11 cellular contexts compared by ENCODE assay signal in genomic region chr17:68381076-68381900, GRCh38.
DNase-seq lines count a peak whose midpoint lies in the region; ATAC-seq lines count a peak whose summit lies in the region.
"Had no signal": no experiment of that assay in that cellular context is flagged by ENCODE, and none has a peak within 500 bp of the region (broad histone marks: within the 10 kb centered on the region; RNA-seq: fewer than 3 reads in every experiment).

No MANE protein-coding gene starts in this region.

- POLR2A ChIA-PET in activated CD4-positive, alpha-beta T cell treated with anti-CD3 and anti-CD28 coated beads for 36 hours (lab: Charles Lee) = no interaction called here
- POLR2A ChIA-PET in activated CD4-positive, alpha-beta T cell treated with anti-CD3 and anti-CD28 coated beads, Interleukin-2, amount 10 ng/mL, durations not matched to agents 7 days and 5 days (lab: Charles Lee) = no interaction called here

- CTCF ChIA-PET in activated CD4-positive, alpha-beta T cell treated with anti-CD3 and anti-CD28 coated beads for 36 hours (lab: Charles Lee) = interaction anchor here (1.1 to 2.3 kb wide), 2 partner anchors 24 to 55 kb away, joined by 3 to 7 read pairs; no protein-coding TSS in a partner anchor
- CTCF ChIA-PET in activated CD4-positive, alpha-beta T cell treated with anti-CD3 and anti-CD28 coated beads, Interleukin-2, amount 10 ng/mL, durations not matched to agents 7 days and 5 days (lab: Charles Lee) = interaction anchor here (1.6 to 1.9 kb wide), 3 partner anchors 17 to 47 kb away, joined by 3 to 5 read pairs (median 4); no protein-coding TSS in a partner anchor

- H3K4me3 Mint-ChIP-seq in activated CD4-positive, alpha-beta T cell treated with anti-CD3 and anti-CD28 coated beads for 36 hours = no peak overlapping the region
- H3K4me3 Mint-ChIP-seq in activated CD4-positive, alpha-beta T cell treated with anti-CD3 and anti-CD28 coated beads, Interleukin-2, amount 10 ng/mL, durations not matched to agents 7 days and 5 days = no peak overlapping the region
- H3K4me3 Mint-ChIP-seq: activated CD4-positive, alpha-beta T cell treated with anti-CD3 and anti-CD28 coated beads, Interleukin-2, amount 10 ng/mL, durations not matched to agents 24 days and 14 days had no signal

- H3K27ac Mint-ChIP-seq in activated CD4-positive, alpha-beta T cell treated with anti-CD3 and anti-CD28 coated beads for 36 hours = peak overlapping the region; percentile 17
- H3K27ac Mint-ChIP-seq in activated CD4-positive, alpha-beta T cell treated with anti-CD3 and anti-CD28 coated beads, Interleukin-2, amount 10 ng/mL, durations not matched to agents 7 days and 5 days = no peak overlapping the region
- H3K27ac Mint-ChIP-seq: activated CD4-positive, alpha-beta T cell treated with anti-CD3 and anti-CD28 coated beads, Interleukin-2, amount 10 ng/mL, durations not matched to agents 24 days and 14 days had no signal

- H3K27ac ChIP-seq in epithelial cell of prostate = no peak overlapping the region

- H3K27me3 Mint-ChIP-seq in activated CD4-positive, alpha-beta T cell treated with anti-CD3 and anti-CD28 coated beads for 36 hours = no peaks in the 10 kb centered on the region
- H3K27me3 Mint-ChIP-seq in activated CD4-positive, alpha-beta T cell treated with anti-CD3 and anti-CD28 coated beads, Interleukin-2, amount 10 ng/mL, durations not matched to agents 7 days and 5 days = no peaks in the 10 kb centered on the region
- H3K27me3 Mint-ChIP-seq: activated CD4-positive, alpha-beta T cell treated with anti-CD3 and anti-CD28 coated beads, Interleukin-2, amount 10 ng/mL, durations not matched to agents 24 days and 14 days had no signal

- peak; percentile 44 for DNase-seq in activated CD4-positive, alpha-beta T cell treated with anti-CD3 and anti-CD28 coated beads for 36 hours
- no peak for DNase-seq in activated CD4-positive, alpha-beta T cell treated with anti-CD3 and anti-CD28 coated beads, Interleukin-2, amount 10 ng/mL, durations not matched to agents 7 days and 5 days
- DNase-seq in NCI-H226 (peak; percentile 10), epithelial cell of prostate (ENCODE audit: low read depth, low spot score) (peak; percentile 3), UCSD-AML1 (lab: John Stamatoyannopoulos, UW; ENCODE audit: unreplicated experiment) (no peak), SIG-M5 (lab: John Stamatoyannopoulos, UW) (no peak)
- DNase-seq in stimulated activated CD8-positive, alpha-beta memory T cell treated with anti-CD3 and anti-CD28 coated beads, Interleukin-4, amount 100 ng/mL, for 48 hours = peak; percentile 63
- no peak for DNase-seq in activated CD4-positive, CD25-positive, alpha-beta regulatory T cell treated with anti-CD3 and anti-CD28 coated beads, Interleukin-2, amount 50 U/mL, for 72 hours
- DNase-seq: activated CD4-positive, alpha-beta T cell treated with anti-CD3 and anti-CD28 coated beads, Interleukin-2, amount 10 ng/mL, durations not matched to agents 24 days and 14 days; Calu3; NCI-H1417 had no signal

- ATAC-seq in activated CD4-positive, alpha-beta T cell treated with anti-CD3 and anti-CD28 coated beads for 36 hours = peak; percentile 53

- H3K4me1 Mint-ChIP-seq in activated CD4-positive, alpha-beta T cell treated with anti-CD3 and anti-CD28 coated beads for 36 hours = peaks cover 17% of the 10 kb centered on the region
- H3K4me1 Mint-ChIP-seq in activated CD4-positive, alpha-beta T cell treated with anti-CD3 and anti-CD28 coated beads, Interleukin-2, amount 10 ng/mL, durations not matched to agents 7 days and 5 days = peaks cover 26% of the 10 kb centered on the region

- H3K9me3 Mint-ChIP-seq in activated CD4-positive, alpha-beta T cell treated with anti-CD3 and anti-CD28 coated beads for 36 hours (ENCODE audit: low read depth) = no peaks in the 10 kb centered on the region
- no peaks in the 10 kb centered on the region for H3K9me3 Mint-ChIP-seq in activated CD4-positive, alpha-beta T cell treated with anti-CD3 and anti-CD28 coated beads, Interleukin-2, amount 10 ng/mL, durations not matched to agents 7 days and 5 days
- H3K9me3 Mint-ChIP-seq: activated CD4-positive, alpha-beta T cell treated with anti-CD3 and anti-CD28 coated beads, Interleukin-2, amount 10 ng/mL, durations not matched to agents 24 days and 14 days had no signal

- H3K36me3 Mint-ChIP-seq in activated CD4-positive, alpha-beta T cell treated with anti-CD3 and anti-CD28 coated beads for 36 hours (ENCODE audit: low read depth) = no peaks in the 10 kb centered on the region
- no peaks in the 10 kb centered on the region for H3K36me3 Mint-ChIP-seq in activated CD4-positive, alpha-beta T cell treated with anti-CD3 and anti-CD28 coated beads, Interleukin-2, amount 10 ng/mL, durations not matched to agents 7 days and 5 days (ENCODE audit: low read depth)

- intact Hi-C loops in activated CD4-positive, alpha-beta T cell treated with anti-CD3 and anti-CD28 coated beads for 36 hours (cut with DNase I, micrococcal nuclease) = no loop called here

Comparison
In these comparisons a context has a peak if more than half of its experiments do, and no peak if none do; other contexts are left out.
1. DNase-seq: peak in activated CD4-positive, alpha-beta T cell treated with anti-CD3 and anti-CD28 coated beads for 36 hours (single experiment), NCI-H226 (single experiment), epithelial cell of prostate (single experiment) and stimulated activated CD8-positive, alpha-beta memory T cell treated with anti-CD3 and anti-CD28 coated beads, Interleukin-4, amount 100 ng/mL, for 48 hours (single experiment); none in activated CD4-positive, alpha-beta T cell treated with anti-CD3 and anti-CD28 coated beads, Interleukin-2, amount 10 ng/mL, durations not matched to agents 7 days and 5 days (single experiment), activated CD4-positive, CD25-positive, alpha-beta regulatory T cell treated with anti-CD3 and anti-CD28 coated beads, Interleukin-2, amount 50 U/mL, for 72 hours (single experiment), UCSD-AML1 (single experiment) and SIG-M5 (single experiment).